In the genomic region with DNA sequence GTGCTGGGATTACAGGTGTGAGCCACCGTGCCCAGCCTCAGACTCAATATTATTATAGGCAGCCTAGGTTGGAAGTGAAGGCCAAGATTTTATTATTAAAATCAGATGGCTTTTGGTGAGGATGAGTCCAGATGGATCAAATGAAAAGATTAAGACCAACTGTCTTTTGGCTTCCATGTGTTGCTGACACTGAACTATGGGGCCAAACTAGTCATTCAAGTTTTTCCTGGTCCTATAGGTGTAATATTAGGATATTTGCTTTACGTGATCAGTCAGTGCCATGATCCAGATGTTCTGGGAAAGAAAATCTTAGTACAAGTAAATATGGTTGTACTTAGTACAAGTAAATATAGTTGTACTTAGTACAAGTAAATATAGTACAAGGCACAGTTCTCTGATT, we compare ENCODE assay signal across 31 cellular contexts.
"Had no signal": no experiment of that assay in that cellular context is flagged by ENCODE, and none has a peak within 500 bp of the region (broad histone marks: within the 10 kb centered on the region; RNA-seq: fewer than 3 reads in every experiment).

No MANE protein-coding gene starts in this region.

- H3K27ac ChIP-seq: adrenal gland, body of pancreas, cardiac muscle cell, colonic mucosa, esophagus muscularis mucosa, WERI-Rb-1 had no signal

- DNase-seq: activated B cell treated with CpG ODN at 0.5 μM for 24 hours; activated CD4-positive, alpha-beta T cell treated with anti-CD3 and anti-CD28 coated beads for 48 hours; activated CD4-positive, alpha-beta T cell treated with anti-CD3 and anti-CD28 coated beads, Interleukin-2, amount 50 U/mL, for 1 hour; activated CD4-positive, alpha-beta T cell treated with anti-CD3 and anti-CD28 coated beads, Interleukin-2, amount 50 U/mL, for 48 hours; activated CD8-positive, alpha-beta memory T cell treated with anti-CD3 and anti-CD28 coated beads, Interleukin-2, amount 10 ng/mL, durations not matched to agents 7 days and 5 days; activated CD8-positive, alpha-beta memory T cell treated with anti-CD3 and anti-CD28 coated beads, Interleukin-2, amount 50 U/mL, for 4 hours; activated CD8-positive, alpha-beta T cell treated with anti-CD3 and anti-CD28 coated beads for 36 hours; activated effector memory CD4-positive, alpha-beta T cell treated with anti-CD3 and anti-CD28 coated beads, Interleukin-2, amount 50 U/mL, for 16 hours; activated naive CD4-positive, alpha-beta T cell treated with anti-CD3 and anti-CD28 coated beads for 36 hours; activated naive CD8-positive, alpha-beta T cell treated with anti-CD3 and anti-CD28 coated beads for 36 hours; activated naive CD8-positive, alpha-beta T cell treated with anti-CD3 and anti-CD28 coated beads, Interleukin-2, amount 50 U/mL, for 24 hours; activated T-cell treated with anti-CD3 and anti-CD28 coated beads, Interleukin-2, amount 50 U/mL, for 1 hour; activated T-cell treated with anti-CD3 and anti-CD28 coated beads, Interleukin-2, amount 50 U/mL, for 48 hours; adrenal gland; amygdala; aorta; body of pancreas; central memory CD4-positive, alpha-beta T cell; cerebellar nuclear complex; colonic mucosa; effector CD8-positive, alpha-beta T cell; foreskin melanocyte; head of caudate nucleus; T-helper 2 cell; WERI-Rb-1 had no signal

- H3K4me3 ChIP-seq: adrenal gland, body of pancreas, cardiac muscle cell, colonic mucosa, esophagus muscularis mucosa had no signal

- ATAC-seq: activated CD4-positive, CD25-positive, alpha-beta regulatory T cell treated with anti-CD3 and anti-CD28 coated beads, Interleukin-2, amount 50 U/mL, for 24 hours; activated CD8-positive, alpha-beta memory T cell treated with anti-CD3 and anti-CD28 coated beads, Interleukin-2, amount 10 ng/mL, durations not matched to agents 7 days and 5 days; activated CD8-positive, alpha-beta T cell treated with anti-CD3 and anti-CD28 coated beads for 36 hours; activated naive CD8-positive, alpha-beta T cell treated with anti-CD3 and anti-CD28 coated beads, Interleukin-2, amount 50 U/mL, for 24 hours; body of pancreas had no signal

- H3K36me3 ChIP-seq: adrenal gland, cardiac muscle cell, colonic mucosa, esophagus muscularis mucosa, WERI-Rb-1 had no signal

- H3K9me3 ChIP-seq: adrenal gland, colonic mucosa, esophagus muscularis mucosa had no signal

- H3K27me3 ChIP-seq: adrenal gland, body of pancreas, colonic mucosa, esophagus muscularis mucosa had no signal

- FAIRE-seq: endometrium, endothelial cell of umbilical vein, TTC549 had no signal

- H3K4me1 ChIP-seq: adrenal gland, colonic mucosa, esophagus muscularis mucosa had no signal
